28 cellular contexts compared by ENCODE assay signal in genomic region chr1:211822677-211823426, GRCh38. TPM values are rescaled to one million over a fixed set of nuclear protein-coding genes. Genes with fewer than 3 reads are reported as not detected.
DNase-seq lines count a peak whose midpoint lies in the region; TF ChIP-seq lines count a peak whose summit lies in the region.
"Had no signal": no experiment of that assay in that cellular context is flagged by ENCODE, and none has a peak within 500 bp of the region (broad histone marks: within the 10 kb centered on the region; RNA-seq: fewer than 3 reads in every experiment).

No MANE protein-coding gene starts in this region.

- H3K36me3 Mint-ChIP-seq in Caco-2 (ENCODE audit: insufficient read depth, unreplicated experiment), result no peaks in the 10 kb centered on the region

- BruUV-seq in Caco-2 (replicated peaks; lab: Mats Ljungman, UMichigan), result no TSS peak

- CTCF ChIA-PET in Caco-2 (lab: Charles Lee), result no interaction called here

- H3K4me3 Mint-ChIP-seq in Caco-2 (ENCODE audit: unreplicated experiment), result no peak overlapping the region
- H3K4me3 Mint-ChIP-seq: activated naive CD4-positive, alpha-beta T cell treated with anti-CD3 and anti-CD28 coated beads, Interleukin-2, amount 50 U/mL, for 24 hours; naive thymus-derived CD8-positive, alpha-beta T cell had no signal

- POLR2A ChIA-PET in Caco-2 (lab: Charles Lee), result no interaction called here

- H3K4me3 ChIP-seq in epithelial cell of esophagus (ENCODE audit: low read length) (no peak overlapping the region), Caco-2 (ENCODE audit: low read depth, low read length) (no peak overlapping the region)
- H3K4me3 ChIP-seq: lower lobe of right lung, prostate gland, right lobe of liver, SK-N-MC, transverse colon had no signal

- H3K9me3 ChIP-seq in Caco-2, result no peaks in the 10 kb centered on the region
- H3K9me3 ChIP-seq: lower lobe of right lung, prostate gland, right lobe of liver, transverse colon had no signal

- H3K27me3 ChIP-seq in Caco-2 (replicated peaks; ENCODE audit: control insufficient read depth, insufficient read depth, low read length), result no peaks in the 10 kb centered on the region
- H3K27me3 ChIP-seq: brain microvascular endothelial cell, dorsolateral prefrontal cortex, right lobe of liver, transverse colon had no signal

- no peaks in the 10 kb centered on the region for H3K27me3 Mint-ChIP-seq in Caco-2 (ENCODE audit: insufficient read depth, unreplicated experiment)
- H3K27me3 Mint-ChIP-seq: activated naive CD4-positive, alpha-beta T cell treated with anti-CD3 and anti-CD28 coated beads, Interleukin-2, amount 50 U/mL, for 24 hours; CD4-positive, CD25-positive, alpha-beta regulatory T cell; naive thymus-derived CD8-positive, alpha-beta T cell had no signal

- H3K4me1 Mint-ChIP-seq in Caco-2 (ENCODE audit: low read depth, unreplicated experiment), result peaks cover 9% of the 10 kb centered on the region

- H3K4me1 ChIP-seq in Caco-2, result no peaks in the 10 kb centered on the region
- H3K4me1 ChIP-seq: prostate gland had no signal

- H3K9me3 Mint-ChIP-seq in Caco-2 (ENCODE audit: unreplicated experiment), result no peaks in the 10 kb centered on the region
- H3K9me3 Mint-ChIP-seq: activated naive CD4-positive, alpha-beta T cell treated with anti-CD3 and anti-CD28 coated beads, Interleukin-2, amount 50 U/mL, for 24 hours; CD4-positive, CD25-positive, alpha-beta regulatory T cell; naive thymus-derived CD8-positive, alpha-beta T cell had no signal

- intact Hi-C loops in Caco-2 (cut with micrococcal nuclease; ENCODE audit: unreplicated experiment), result no loop called here

- H3K36me3 ChIP-seq in Caco-2 (ENCODE audit: control insufficient read depth, insufficient read depth, low read length), result no peaks in the 10 kb centered on the region
- H3K36me3 ChIP-seq: brain microvascular endothelial cell, prostate gland, transverse colon had no signal

- no peak overlapping the region for H3K27ac Mint-ChIP-seq in Caco-2 (ENCODE audit: unreplicated experiment)
- H3K27ac Mint-ChIP-seq: activated naive CD4-positive, alpha-beta T cell treated with anti-CD3 and anti-CD28 coated beads, Interleukin-2, amount 50 U/mL, for 24 hours had no signal

- DNase-seq in SIG-M5 treated with dmso at 0.1 percent for 504 hours (lab: John Stamatoyannopoulos, UW; ENCODE audit: unreplicated experiment) (peak; percentile 81), SIG-M5 (lab: John Stamatoyannopoulos, UW) (no peak), NOMO-1 treated with dmso at 0.1 percent for 144 hours (lab: John Stamatoyannopoulos, UW; ENCODE audit: unreplicated experiment) (peak; percentile 46), epithelial cell of esophagus (ENCODE audit: low read depth) (peak; percentile 8), DMS79 (lab: John Stamatoyannopoulos, UW) (no peak), NK-92 (lab: John Stamatoyannopoulos, UW; ENCODE audit: unreplicated experiment) (no peak), Caco-2 (no peak), UCSD-AML1 (lab: John Stamatoyannopoulos, UW; ENCODE audit: unreplicated experiment) (no peak)
- DNase-seq: 8988T; activated CD4-positive, alpha-beta T cell treated with anti-CD3 and anti-CD28 coated beads for 48 hours; activated CD8-positive, alpha-beta memory T cell treated with anti-CD3 and anti-CD28 coated beads for 24 hours; amniotic stem cell; brain microvascular endothelial cell; CD4-positive, CD25-positive, alpha-beta regulatory T cell; dorsolateral prefrontal cortex; H7; hippocampal formation; lower lobe of right lung; naive thymus-derived CD8-positive, alpha-beta T cell; NCI-H1048; NCI-H774; nucleus accumbens; right lobe of liver; T-helper 2 cell; transverse colon had no signal

- TF ChIP-seq CTCF in epithelial cell of esophagus (IDR thresholded peaks at IDR 0.05; ENCODE audit: insufficient read depth, low read depth, low read length, missing control alignments) (no peak), Caco-2 (IDR thresholded peaks at IDR 0.05; ENCODE audit: insufficient read depth in 1 of 2, low read depth in 1 of 2, low read length in 1 of 2, severe bottlenecking in 1 of 2, unreplicated experiment in 1 of 2) (no peak)

RNA-seq across cellular contexts. Expression of gene LPGAT1, which starts 7.7 kb away (rescaled TPM):
- 25.6 and 34.0 TPM in 2 replicates for total RNA-seq in Caco-2 (2022)

Comparison
In these comparisons a context has a peak if more than half of its experiments do, and no peak if none do; other contexts are left out.
1. DNase-seq: peak in SIG-M5 treated with dmso at 0.1 percent for 504 hours (single experiment), NOMO-1 treated with dmso at 0.1 percent for 144 hours (single experiment) and epithelial cell of esophagus (single experiment); none in SIG-M5 (single experiment), DMS79 (single experiment), NK-92 (single experiment), Caco-2 (0 of 2) and UCSD-AML1 (single experiment).